In the genomic region with DNA sequence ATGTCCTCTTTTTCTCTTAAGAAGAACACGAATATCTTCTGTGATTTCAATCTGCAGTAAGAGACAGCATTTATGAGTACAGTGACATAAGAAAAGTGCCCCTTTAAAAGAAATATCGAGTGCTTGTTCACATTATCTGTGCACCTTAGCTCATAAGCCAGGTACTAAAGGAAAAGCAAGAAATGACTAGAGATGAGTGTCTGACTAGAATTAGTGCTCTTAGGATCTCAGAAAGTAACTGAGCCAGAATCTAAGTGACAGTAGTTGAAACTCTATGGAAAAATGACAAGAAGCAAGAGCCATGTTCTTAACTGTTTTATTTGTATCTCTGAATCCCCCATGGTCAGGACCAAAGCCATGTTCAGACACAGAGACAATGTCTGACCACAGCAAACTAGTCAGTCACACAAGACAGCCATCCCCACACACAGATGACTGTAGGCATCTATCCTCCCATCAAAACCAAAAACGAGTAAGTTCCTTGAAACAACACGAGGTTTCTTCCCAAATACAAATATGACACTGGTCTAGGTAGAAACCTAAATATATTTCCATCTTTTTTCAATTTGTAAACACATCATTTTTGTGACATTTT, we compare ENCODE assay signal across 22 cellular contexts. TPM values are rescaled to one million over a fixed set of nuclear protein-coding genes. Genes with fewer than 3 reads are reported as not detected.
DNase-seq lines count a peak whose midpoint lies in the region; ATAC-seq, FAIRE-seq and TF ChIP-seq lines count a peak whose summit lies in the region.
"Had no signal": no experiment of that assay in that cellular context is flagged by ENCODE, and none has a peak within 500 bp of the region (broad histone marks: within the 10 kb centered on the region; RNA-seq: fewer than 3 reads in every experiment).

No MANE protein-coding gene starts in this region.

- TF ChIP-seq CTCF in ovary (IDR thresholded peaks at IDR 0.05) (no peak), GM20000 (IDR thresholded peaks at IDR 0.05; ENCODE audit: extremely low read depth, missing control alignments) (no peak)

- TF ChIP-seq EP300 in ovary (IDR thresholded peaks at IDR 0.05): no peak

- H3K4me3 Mint-ChIP-seq in activated CD4-positive, alpha-beta T cell treated with anti-CD3 and anti-CD28 coated beads for 36 hours: no peak overlapping the region
- H3K4me3 Mint-ChIP-seq in activated CD4-positive, alpha-beta T cell treated with anti-CD3 and anti-CD28 coated beads, Interleukin-2, amount 10 ng/mL, durations not matched to agents 7 days and 5 days: no peak overlapping the region
- H3K4me3 Mint-ChIP-seq in memory B cell: no peak overlapping the region
- H3K4me3 Mint-ChIP-seq: B cell, GM23338 had no signal

- H3K9me3 Mint-ChIP-seq in activated CD4-positive, alpha-beta T cell treated with anti-CD3 and anti-CD28 coated beads for 36 hours (ENCODE audit: low read depth): no peaks in the 10 kb centered on the region
- H3K9me3 Mint-ChIP-seq in activated CD4-positive, alpha-beta T cell treated with anti-CD3 and anti-CD28 coated beads, Interleukin-2, amount 10 ng/mL, durations not matched to agents 7 days and 5 days: no peaks in the 10 kb centered on the region
- H3K9me3 Mint-ChIP-seq in memory B cell: no peaks in the 10 kb centered on the region
- H3K9me3 Mint-ChIP-seq: CD4-positive, CD25-positive, alpha-beta regulatory T cell; GM23338 had no signal

- H3K4me3 ChIP-seq in ovary: no peak overlapping the region
- H3K4me3 ChIP-seq: GM23338, PC-9, SJCRH30 had no signal

- H3K27ac Mint-ChIP-seq in activated CD4-positive, alpha-beta T cell treated with anti-CD3 and anti-CD28 coated beads for 36 hours: peak overlapping the region; percentile 8
- H3K27ac Mint-ChIP-seq in activated CD4-positive, alpha-beta T cell treated with anti-CD3 and anti-CD28 coated beads, Interleukin-2, amount 10 ng/mL, durations not matched to agents 7 days and 5 days: no peak overlapping the region
- peak overlapping the region; percentile 50 for H3K27ac Mint-ChIP-seq in memory B cell
- H3K27ac Mint-ChIP-seq: B cell, GM23338 had no signal

- peaks cover 30% of the 10 kb centered on the region for H3K4me1 Mint-ChIP-seq in activated CD4-positive, alpha-beta T cell treated with anti-CD3 and anti-CD28 coated beads for 36 hours
- peaks cover 15% of the 10 kb centered on the region for H3K4me1 Mint-ChIP-seq in activated CD4-positive, alpha-beta T cell treated with anti-CD3 and anti-CD28 coated beads, Interleukin-2, amount 10 ng/mL, durations not matched to agents 7 days and 5 days
- H3K4me1 Mint-ChIP-seq in memory B cell: no peaks in the 10 kb centered on the region

- 59 to 62% (median 61%) methylated on average over 4 of the region's 4 CpGs for WGBS in ovary, 3 donors

- no peak overlapping the region for H3K27ac ChIP-seq in ovary
- H3K27ac ChIP-seq: 22Rv1, KMS-11, PC-9, SJCRH30 had no signal

- H3K36me3 Mint-ChIP-seq in activated CD4-positive, alpha-beta T cell treated with anti-CD3 and anti-CD28 coated beads for 36 hours (ENCODE audit: low read depth): peaks cover 7% of the 10 kb centered on the region
- H3K36me3 Mint-ChIP-seq in activated CD4-positive, alpha-beta T cell treated with anti-CD3 and anti-CD28 coated beads, Interleukin-2, amount 10 ng/mL, durations not matched to agents 7 days and 5 days (ENCODE audit: low read depth): peaks cover 6% of the 10 kb centered on the region
- no peaks in the 10 kb centered on the region for H3K36me3 Mint-ChIP-seq in memory B cell

- H3K27me3 Mint-ChIP-seq in activated CD4-positive, alpha-beta T cell treated with anti-CD3 and anti-CD28 coated beads for 36 hours: no peaks in the 10 kb centered on the region
- no peaks in the 10 kb centered on the region for H3K27me3 Mint-ChIP-seq in activated CD4-positive, alpha-beta T cell treated with anti-CD3 and anti-CD28 coated beads, Interleukin-2, amount 10 ng/mL, durations not matched to agents 7 days and 5 days
- no peaks in the 10 kb centered on the region for H3K27me3 Mint-ChIP-seq in memory B cell
- H3K27me3 Mint-ChIP-seq: B cell; CD4-positive, CD25-positive, alpha-beta regulatory T cell had no signal

- peak; percentile 5 for FAIRE-seq in GM12891 (lab: Jason Lieb, UNC)

- CTCF ChIA-PET in activated CD4-positive, alpha-beta T cell treated with anti-CD3 and anti-CD28 coated beads for 36 hours (lab: Charles Lee): no interaction called here
- CTCF ChIA-PET in activated CD4-positive, alpha-beta T cell treated with anti-CD3 and anti-CD28 coated beads, Interleukin-2, amount 10 ng/mL, durations not matched to agents 7 days and 5 days (lab: Charles Lee): interaction anchor here (0.6 to 0.8 kb wide), 2 partner anchors 8 to 17 kb away, joined by 3 read pairs; no protein-coding TSS in a partner anchor

- peak; percentile 36 for ATAC-seq in activated CD4-positive, alpha-beta T cell treated with anti-CD3 and anti-CD28 coated beads for 36 hours
- ATAC-seq in HG02885 (IDR thresholded peaks at IDR 0.05; ENCODE audit: poor library complexity, unreplicated experiment) (peak; percentile 55), memory B cell (ENCODE audit: low read depth) (no peak)
- ATAC-seq: GM23338, HCT116 had no signal

- DNase-seq in activated CD4-positive, alpha-beta T cell treated with anti-CD3 and anti-CD28 coated beads for 36 hours: no peak
- DNase-seq in activated CD4-positive, alpha-beta T cell treated with anti-CD3 and anti-CD28 coated beads, Interleukin-2, amount 10 ng/mL, durations not matched to agents 7 days and 5 days: no peak
- DNase-seq in GM12891 (ENCODE audit: insufficient read length, low spot score) (no peak), memory B cell (ENCODE audit: low spot score in 2 of 2) (no peak), ovary (no peak), GM20000 (ENCODE audit: low spot score) (no peak), NCI-H2227 (lab: John Stamatoyannopoulos, UW; ENCODE audit: unreplicated experiment) (no peak)
- DNase-seq: Caco-2; CD4-positive, CD25-positive, alpha-beta regulatory T cell; DMS153; NCI-H1436 treated with DMSO at 0.1 percent for 48 hours; NCI-H2029 treated with DMSO at 0.1 percent for 48 hours; NCI-H2171 treated with DMSO at 0.1 percent for 48 hours; NCI-H748 treated with DMSO at 0.1 percent for 48 hours; PC-9; SJCRH30 had no signal

- no peak for TF ChIP-seq POLR2A in GM12891 (IDR thresholded peaks at IDR 0.05; ENCODE audit: low read depth, low read length)
- no peak for TF ChIP-seq POLR2A in ovary (IDR thresholded peaks at IDR 0.05)

- intact Hi-C loops in activated CD4-positive, alpha-beta T cell treated with anti-CD3 and anti-CD28 coated beads for 36 hours (cut with DNase I, micrococcal nuclease): loop anchor here in 1 of 2 experiments (10.0 kb wide), 1 partner anchor 161 kb away; a partner anchor contains a TSS
- intact Hi-C loops in ovary (cut with DNase I): no loop called here

- H3K27me3 ChIP-seq in ovary: no peaks in the 10 kb centered on the region
- H3K27me3 ChIP-seq: SJCRH30 had no signal

- H3K9me3 ChIP-seq in ovary: no peaks in the 10 kb centered on the region
- H3K9me3 ChIP-seq: Caco-2, SJCRH30 had no signal

- H3K36me3 ChIP-seq in ovary: no peaks in the 10 kb centered on the region
- H3K36me3 ChIP-seq: SJCRH30 had no signal

- POLR2A ChIA-PET in activated CD4-positive, alpha-beta T cell treated with anti-CD3 and anti-CD28 coated beads for 36 hours (lab: Charles Lee): no interaction called here
- POLR2A ChIA-PET in activated CD4-positive, alpha-beta T cell treated with anti-CD3 and anti-CD28 coated beads, Interleukin-2, amount 10 ng/mL, durations not matched to agents 7 days and 5 days (lab: Charles Lee): no interaction called here

- H3K4me1 ChIP-seq in ovary (ENCODE audit: insufficient read depth): peaks cover 2% of the 10 kb centered on the region
- H3K4me1 ChIP-seq: Caco-2, SJCRH30 had no signal

TF ChIP-seq in GM12891, 5 proteins besides CTCF, POLR2A, EP300 and RAD21:
- TF ChIP-seq SPI1 (IDR thresholded peaks at IDR 0.05; ENCODE audit: low read depth, low read length) (no peak), POU2F2 (IDR thresholded peaks at IDR 0.05; ENCODE audit: low read depth, low read length) (no peak), TAF1 (IDR thresholded peaks at IDR 0.05; ENCODE audit: low read depth, low read length) (no peak), PAX5 (IDR thresholded peaks at IDR 0.05; ENCODE audit: insufficient read depth, low read length, severe bottlenecking) (no peak), POLR2AphosphoS5 (IDR thresholded peaks at IDR 0.05; ENCODE audit: low read depth, low read length) (no peak)
TF ChIP-seq in GM12891: peak in this region for 0.

RNA-seq across cellular contexts. Expression of a gene that starts 36.8 kb away (rescaled TPM):
- total RNA-seq in activated CD4-positive, alpha-beta T cell treated with anti-CD3 and anti-CD28 coated beads for 36 hours: 10 to 100 TPM; 44.0 to 64.5 TPM
- 10 to 100 TPM; 34.5 to 40.4 TPM for total RNA-seq in activated CD4-positive, alpha-beta T cell treated with anti-CD3 and anti-CD28 coated beads, Interleukin-2, amount 10 ng/mL, durations not matched to agents 7 days and 5 days
- polyA plus RNA-seq in GM12891 (2012; ENCODE audit: low read depth, missing spikeins): 13.1 TPM
- total RNA-seq in ovary: 10 to 100 TPM; 29.2 to 48.8 (median 36.6) TPM
- polyA plus RNA-seq in ovary: 100 to 1,000 TPM in 1 of 2 donors, 10 to 100 TPM in 1; 23.3 to 102 TPM
